1 cellular context compared by ENCODE assay signal in genomic region chr5:43433381-43433780, GRCh38.
TF ChIP-seq lines count a peak whose summit lies in the region.

No MANE protein-coding gene starts in this region.

TF ChIP-seq in HepG2, 621 proteins besides CTCF, POLR2A, EP300 and RAD21:
- TF ChIP-seq HMG20A (CRISPR knock-in tag; IDR thresholded peaks at IDR 0.05; ENCODE audit: borderline replicate concordance), result no peak
- TF ChIP-seq PPARG (CRISPR knock-in tag; conservative IDR thresholded peaks at IDR 0.05), result no peak
- no peak for TF ChIP-seq ZNF224 (CRISPR knock-in tag; IDR thresholded peaks at IDR 0.05)
- no peak for TF ChIP-seq HDAC2 (CRISPR knock-in tag; IDR thresholded peaks at IDR 0.05)
- no peak for TF ChIP-seq GMEB1 (CRISPR knock-in tag; IDR thresholded peaks at IDR 0.05; ENCODE audit: borderline replicate concordance)
- no peak for TF ChIP-seq CC2D1A (CRISPR knock-in tag; IDR thresholded peaks at IDR 0.05)
- TF ChIP-seq PHF8 (CRISPR knock-in tag; IDR thresholded peaks at IDR 0.05), result no peak
- TF ChIP-seq CENPBD1 (CRISPR knock-in tag; IDR thresholded peaks at IDR 0.05; ENCODE audit: borderline replicate concordance, low read depth), result no peak
- TF ChIP-seq RORA (CRISPR knock-in tag; IDR thresholded peaks at IDR 0.05), result no peak
- no peak for TF ChIP-seq ZNF264 (CRISPR knock-in tag; IDR thresholded peaks at IDR 0.05)
- TF ChIP-seq THAP9 (CRISPR knock-in tag; IDR thresholded peaks at IDR 0.05; ENCODE audit: borderline replicate concordance), result no peak
- no peak for TF ChIP-seq NFKBIZ (CRISPR knock-in tag; IDR thresholded peaks at IDR 0.05)
TF ChIP-seq in HepG2: peak in this region for 0.
